8 cellular contexts compared by ENCODE assay signal in genomic region chr17:68101075-68101991, GRCh38.
DNase-seq lines count a peak whose midpoint lies in the region; ATAC-seq and TF ChIP-seq lines count a peak whose summit lies in the region.

No MANE protein-coding gene starts in this region.

- DNase-seq in AG04449 (ENCODE audit: low read depth, low spot score) (peak; percentile 51), HS-27A (ENCODE audit: low read depth) (peak; percentile 35), NOMO-1 treated with DMSO at 0.1 percent for 48 hours (lab: John Stamatoyannopoulos, UW; ENCODE audit: unreplicated experiment) (peak; percentile 91), activated T-cell treated with anti-CD3 and anti-CD28 coated beads for 48 hours (ENCODE audit: low read depth) (peak; percentile 66), epithelial cell of esophagus (ENCODE audit: low read depth) (peak; percentile 88), mesothelial cell of epicardium (ENCODE audit: low spot score in 2 of 2, unreplicated experiment in 2 of 2) (peak; percentile 53 to 77)
- peak; percentile 51 for DNase-seq in stimulated activated CD8-positive, alpha-beta memory T cell treated with anti-CD3 and anti-CD28 coated beads, Interleukin-12 subunit alpha, Interleukin-12 subunit beta, amount 100 ng/mL, for 4 hours (ENCODE audit: low read depth)

- peak; percentile 75 for ATAC-seq in GM19025 (IDR thresholded peaks at IDR 0.05; ENCODE audit: low read depth, unreplicated experiment)

- peaks cover 29% of the 10 kb centered on the region for H3K4me1 Mint-ChIP-seq in mesothelial cell of epicardium

- peak overlapping the region; percentile 90 for H3K4me3 Mint-ChIP-seq in mesothelial cell of epicardium

- H3K4me3 ChIP-seq in AG04449 (ENCODE audit: low read depth, low read length) (peak overlapping the region; percentile 70), epithelial cell of esophagus (ENCODE audit: low read length) (peak overlapping the region; percentile 68)

- CTCF ChIA-PET in AG04449 (lab: Yijun Ruan, JAX), result no interaction called here

- H3K27ac Mint-ChIP-seq in mesothelial cell of epicardium, result peak overlapping the region; percentile 86

- H3K27me3 Mint-ChIP-seq in mesothelial cell of epicardium (ENCODE audit: low read depth), result no peaks in the 10 kb centered on the region

- H3K36me3 Mint-ChIP-seq in mesothelial cell of epicardium, result peaks cover 4% of the 10 kb centered on the region

- TF ChIP-seq CTCF in AG04449 (IDR thresholded peaks at IDR 0.05; ENCODE audit: insufficient read depth, low read length, missing control alignments) (no peak), epithelial cell of esophagus (IDR thresholded peaks at IDR 0.05; ENCODE audit: insufficient read depth, low read depth, low read length, missing control alignments) (no peak), mesothelial cell of epicardium (IDR thresholded peaks at IDR 0.05; ENCODE audit: unreplicated experiment) (no peak)

- H3K9me3 Mint-ChIP-seq in mesothelial cell of epicardium, result no peaks in the 10 kb centered on the region

- POLR2A ChIA-PET in AG04449 (lab: Yijun Ruan, JAX), result interaction anchor here (1.6 kb wide), 1 partner anchor 14 kb away, joined by 4 read pairs; no protein-coding TSS in a partner anchor

Comparison
In these comparisons a context has a peak if more than half of its experiments do, and no peak if none do; other contexts are left out.
1. Peak in every context shown above with its lines: DNase-seq, ATAC-seq and H3K4me3 ChIP-seq.
2. DNase-seq: peak in every context shown above with its lines; median percentile 91 in NOMO-1 treated with DMSO at 0.1 percent for 48 hours; 88 in epithelial cell of esophagus; 66 in activated T-cell treated with anti-CD3 and anti-CD28 coated beads for 48 hours; 65 in mesothelial cell of epicardium; 51 in AG04449; 51 in stimulated activated CD8-positive, alpha-beta memory T cell treated with anti-CD3 and anti-CD28 coated beads, Interleukin-12 subunit alpha, Interleukin-12 subunit beta, amount 100 ng/mL, for 4 hours; 35 in HS-27A.